In genomic region chr21:38909109-38909508, GRCh38 we compare ENCODE assay signal across 21 cellular contexts.
DNase-seq lines count a peak whose midpoint lies in the region; ATAC-seq, FAIRE-seq and TF ChIP-seq lines count a peak whose summit lies in the region.
"Had no signal": no experiment of that assay in that cellular context is flagged by ENCODE, and none has a peak within 500 bp of the region (broad histone marks: within the 10 kb centered on the region; RNA-seq: fewer than 3 reads in every experiment).

No MANE protein-coding gene starts in this region.

- no peak overlapping the region for H3K4me3 ChIP-seq in left ventricle myocardium inferior
- H3K4me3 ChIP-seq in keratinocyte (ENCODE audit: control insufficient read depth in 2 of 3, extremely low read depth in 1 of 3, insufficient read depth in 2 of 3, low read depth in 1 of 3, low read length in 3 of 3), result no peak overlapping the region
- no peak overlapping the region for H3K4me3 ChIP-seq in skeletal muscle tissue (ENCODE audit: low read length in 3 of 3)
- H3K4me3 ChIP-seq in vagina, result no peak overlapping the region
- H3K4me3 ChIP-seq in mucosa of descending colon, result no peak overlapping the region
- H3K4me3 ChIP-seq: upper lobe of right lung had no signal

- no peak overlapping the region for H2AFZ ChIP-seq in keratinocyte (ENCODE audit: control insufficient read depth, low read length)

- H3K79me2 ChIP-seq in keratinocyte (ENCODE audit: control insufficient read depth, insufficient read depth, low read length), result no peaks in the 10 kb centered on the region

- peak overlapping the region; percentile 86 for H3K27ac ChIP-seq in left ventricle myocardium inferior (replicated peaks)
- H3K27ac ChIP-seq in keratinocyte (ENCODE audit: control insufficient read depth, insufficient read depth, low read length), result peak overlapping the region; percentile 73
- H3K27ac ChIP-seq in skeletal muscle tissue (ENCODE audit: low read depth, low read length), result peak overlapping the region; percentile 86
- peak overlapping the region; percentile 92 for H3K27ac ChIP-seq in vagina
- H3K27ac ChIP-seq: upper lobe of right lung, VCaP had no signal

- FAIRE-seq in keratinocyte (lab: Jason Lieb, UNC), result no peak
- FAIRE-seq: GM12891, islet of Langerhans had no signal

- H3K27me3 ChIP-seq in left ventricle myocardium inferior (ENCODE audit: low read depth) (no peaks in the 10 kb centered on the region), keratinocyte (ENCODE audit: control insufficient read depth, extremely low read depth, insufficient read depth, low read length) (no peaks in the 10 kb centered on the region), skeletal muscle tissue (ENCODE audit: control insufficient read depth in 3 of 3, insufficient read depth in 3 of 3, low read length in 3 of 3) (no peaks in the 10 kb centered on the region), vagina (no peaks in the 10 kb centered on the region)
- H3K27me3 ChIP-seq: upper lobe of right lung had no signal

- dilution Hi-C loops in keratinocyte (cut with MboI; ENCODE audit: extremely low pct_ligation_motif_present, low sequenced_read_pairs), result no loop called here

- TF ChIP-seq POLR2A in vagina (IDR thresholded peaks at IDR 0.05), result no peak

- ATAC-seq in mucosa of descending colon, result no peak
- ATAC-seq: T-helper 17 cell, upper lobe of right lung had no signal

- H3K9me1 ChIP-seq in keratinocyte (ENCODE audit: control insufficient read depth, extremely low read depth, insufficient read depth, low read length), result no peaks in the 10 kb centered on the region

- H3K36me3 ChIP-seq in left ventricle myocardium inferior (no peaks in the 10 kb centered on the region), keratinocyte (ENCODE audit: control insufficient read depth in 2 of 2, extremely low read depth in 1 of 2, insufficient read depth in 2 of 2, low read length in 2 of 2) (no peaks in the 10 kb centered on the region), skeletal muscle tissue (ENCODE audit: control insufficient read depth in 3 of 3, insufficient read depth in 3 of 3, low read length in 3 of 3) (no peaks in the 10 kb centered on the region), vagina (no peaks in the 10 kb centered on the region), mucosa of descending colon (ENCODE audit: low read depth) (no peaks in the 10 kb centered on the region)
- H3K36me3 ChIP-seq: upper lobe of right lung had no signal

- H3K4me2 ChIP-seq in keratinocyte (ENCODE audit: control insufficient read depth, extremely low read depth, insufficient read depth, low read depth, low read length), result no peak overlapping the region

- H3K4me1 ChIP-seq in left ventricle myocardium inferior (peaks cover 75% of the 10 kb centered on the region), keratinocyte (ENCODE audit: control insufficient read depth, extremely low read depth, insufficient read depth, low read length) (peaks cover 75% of the 10 kb centered on the region), skeletal muscle tissue (ENCODE audit: control insufficient read depth in 3 of 3, insufficient read depth in 3 of 3, low read length in 3 of 3) (peaks cover 51 to 63% (median 57%) of the 10 kb centered on the region in 3 donors), vagina (peaks cover 81% of the 10 kb centered on the region), mucosa of descending colon (ENCODE audit: low read depth) (peaks cover 50% of the 10 kb centered on the region)

- H3K9ac ChIP-seq in keratinocyte (ENCODE audit: control insufficient read depth, extremely low read depth, insufficient read depth, low read length) (no peak overlapping the region), skeletal muscle tissue (ENCODE audit: low read depth in 1 of 3, low read length in 3 of 3) (no peak overlapping the region)

- no peaks in the 10 kb centered on the region for H4K20me1 ChIP-seq in keratinocyte (ENCODE audit: control insufficient read depth, extremely low read depth, insufficient read depth, low read length)

- DNase-seq in left ventricle myocardium inferior (no peak), cardiac septum (ENCODE audit: low spot score) (no peak), keratinocyte (ENCODE audit: low read depth, low spot score) (no peak), vagina (ENCODE audit: extremely low spot score in 2 of 2) (no peak), mucosa of descending colon (no peak), NAMALWA (ENCODE audit: low spot score) (no peak)
- no peak for DNase-seq in activated CD8-positive, alpha-beta memory T cell treated with anti-CD3 and anti-CD28 coated beads for 24 hours
- DNase-seq: activated CD4-positive, alpha-beta T cell treated with anti-CD3 and anti-CD28 coated beads, Interleukin-2, amount 50 U/mL, for 1 hour; activated gamma-delta T cell treated with Interleukin-2 at 50 U/mL for 16 hours; amniotic stem cell; CD4-positive, CD25-positive, alpha-beta regulatory T cell; DMS153; effector CD4-positive, alpha-beta T cell; NCI-H1417; NCI-H69; T-helper 17 cell; upper lobe of right lung had no signal

- TF ChIP-seq CTCF in left ventricle myocardium inferior (IDR thresholded peaks at IDR 0.05; ENCODE audit: borderline replicate concordance) (no peak), keratinocyte (optimal IDR thresholded peaks at IDR 0.05 in 1 of 3, IDR thresholded peaks at IDR 0.05 in 1 of 3, conservative IDR thresholded peaks at IDR 0.05 in 1 of 3; ENCODE audit: extremely low read depth in 1 of 3, insufficient read depth in 2 of 3, low read length in 3 of 3) (no peak), vagina (IDR thresholded peaks at IDR 0.05) (no peak), mucosa of descending colon (IDR thresholded peaks at IDR 0.05) (no peak)

- intact Hi-C loops in left ventricle myocardium inferior (cut with micrococcal nuclease) (loop anchor here (10.0 kb wide), 2 partner anchors 64 to 104 kb away; partner anchors contain the start of gene ETS2), cardiac septum (cut with DNase I) (loop anchor here (5.0 kb wide), 3 partner anchors 78 to 102 kb away; partner anchors contain the start of gene ETS2), vagina (cut with DNase I) (no loop called here), mucosa of descending colon (cut with DNase I, micrococcal nuclease) (no loop called here)

- H3K9me3 ChIP-seq in left ventricle myocardium inferior (replicated peaks) (no peaks in the 10 kb centered on the region), keratinocyte (ENCODE audit: control insufficient read depth, low read depth, low read length) (no peaks in the 10 kb centered on the region), skeletal muscle tissue (ENCODE audit: control insufficient read depth in 3 of 3, low read length in 3 of 3) (no peaks in the 10 kb centered on the region), vagina (no peaks in the 10 kb centered on the region), mucosa of descending colon (no peaks in the 10 kb centered on the region)
- H3K9me3 ChIP-seq: upper lobe of right lung had no signal

Comparison
In these comparisons a context has a peak if more than half of its experiments do, and no peak if none do; other contexts are left out.
1. intact Hi-C loops: an anchor here in left ventricle myocardium inferior (10.0 kb wide) and cardiac septum (5.0 kb wide); none called in vagina and mucosa of descending colon.